ENCODE assay signal across 1 cellular context in the genomic region with DNA sequence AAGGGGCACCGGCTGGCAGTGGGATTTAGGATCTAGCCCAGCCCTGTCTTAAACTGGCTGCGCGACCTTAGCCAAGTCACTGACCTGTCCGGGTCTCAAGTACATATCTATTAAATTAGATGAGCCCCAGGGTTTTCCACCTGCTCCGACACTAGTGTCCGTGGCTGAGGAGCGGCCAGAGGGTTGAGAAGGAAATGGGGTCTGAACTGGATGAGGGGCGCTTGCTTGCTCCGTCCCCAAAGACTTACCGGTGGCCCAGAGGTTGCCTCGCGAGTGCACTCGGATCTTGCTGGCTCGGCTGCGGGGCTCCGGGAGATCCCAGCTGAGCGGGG.
TF ChIP-seq lines count a peak whose summit lies in the region.

No MANE protein-coding gene starts in this region.

TF ChIP-seq in IMR-90, 13 proteins besides CTCF, POLR2A, EP300 and RAD21 (continued from another document):
- TF ChIP-seq RFX5 (IDR thresholded peaks at IDR 0.05; ENCODE audit: low read depth, low read length) (no peak), BHLHE40 (IDR thresholded peaks at IDR 0.05; ENCODE audit: low read depth, low read length) (no peak), FOS (IDR thresholded peaks at IDR 0.05; ENCODE audit: low read depth, low read length) (no peak), SMC3 (IDR thresholded peaks at IDR 0.05; ENCODE audit: low read depth, low read length) (no peak), CHD1 (IDR thresholded peaks at IDR 0.05; ENCODE audit: low read depth, low read length) (no peak), RCOR1 (IDR thresholded peaks at IDR 0.05; ENCODE audit: insufficient replicate concordance, low read length) (no peak), MAZ (IDR thresholded peaks at IDR 0.05; ENCODE audit: borderline replicate concordance, low read depth, low read length) (no peak), MXI1 (IDR thresholded peaks at IDR 0.05; ENCODE audit: borderline replicate concordance, low read depth, low read length) (no peak)
- TF ChIP-seq, protein P1, sequence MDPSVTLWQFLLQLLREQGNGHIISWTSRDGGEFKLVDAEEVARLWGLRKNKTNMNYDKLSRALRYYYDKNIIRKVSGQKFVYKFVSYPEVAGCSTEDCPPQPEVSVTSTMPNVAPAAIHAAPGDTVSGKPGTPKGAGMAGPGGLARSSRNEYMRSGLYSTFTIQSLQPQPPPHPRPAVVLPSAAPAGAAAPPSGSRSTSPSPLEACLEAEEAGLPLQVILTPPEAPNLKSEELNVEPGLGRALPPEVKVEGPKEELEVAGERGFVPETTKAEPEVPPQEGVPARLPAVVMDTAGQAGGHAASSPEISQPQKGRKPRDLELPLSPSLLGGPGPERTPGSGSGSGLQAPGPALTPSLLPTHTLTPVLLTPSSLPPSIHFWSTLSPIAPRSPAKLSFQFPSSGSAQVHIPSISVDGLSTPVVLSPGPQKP (IDR thresholded peaks at IDR 0.05; ENCODE audit: borderline replicate concordance, low read depth, low read length), result no peak
- TF ChIP-seq, protein P2, sequence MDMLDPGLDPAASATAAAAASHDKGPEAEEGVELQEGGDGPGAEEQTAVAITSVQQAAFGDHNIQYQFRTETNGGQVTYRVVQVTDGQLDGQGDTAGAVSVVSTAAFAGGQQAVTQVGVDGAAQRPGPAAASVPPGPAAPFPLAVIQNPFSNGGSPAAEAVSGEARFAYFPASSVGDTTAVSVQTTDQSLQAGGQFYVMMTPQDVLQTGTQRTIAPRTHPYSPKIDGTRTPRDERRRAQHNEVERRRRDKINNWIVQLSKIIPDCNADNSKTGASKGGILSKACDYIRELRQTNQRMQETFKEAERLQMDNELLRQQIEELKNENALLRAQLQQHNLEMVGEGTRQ (IDR thresholded peaks at IDR 0.05; ENCODE audit: low read depth, low read length), result no peak
